Comparison of ENCODE assay signal across 24 cellular contexts in the genomic region with DNA sequence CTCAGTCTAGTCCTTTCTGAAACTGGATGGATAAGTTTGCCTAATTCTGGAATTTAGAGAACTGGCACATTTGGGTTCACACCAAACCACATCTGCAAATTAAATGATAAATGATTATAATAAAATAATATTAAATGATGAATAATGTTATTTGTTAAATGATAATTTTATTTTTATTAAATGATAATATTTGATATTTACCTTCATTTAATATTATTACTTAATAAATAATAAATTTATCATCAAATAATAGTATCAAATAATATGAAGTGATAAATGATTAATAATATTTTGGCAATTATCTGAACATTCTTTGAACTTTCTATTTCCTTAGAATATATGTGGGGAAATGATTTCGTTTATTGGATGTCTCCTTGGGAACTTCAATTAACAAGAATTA.
"Had no signal": no experiment of that assay in that cellular context is flagged by ENCODE, and none has a peak within 500 bp of the region (broad histone marks: within the 10 kb centered on the region; RNA-seq: fewer than 3 reads in every experiment).

No MANE protein-coding gene starts in this region.

- H3K27me3 Mint-ChIP-seq: IgD-negative memory B cell had no signal

- H3K36me3 ChIP-seq: SJSA1 had no signal

- H3K4me3 Mint-ChIP-seq: IgD-negative memory B cell had no signal

- H3K9me3 ChIP-seq: SJSA1 had no signal

- H3K4me1 ChIP-seq: SJSA1 had no signal

- FAIRE-seq: HTR-8/SVneo, K562 had no signal

- H3K27me3 ChIP-seq: SJSA1 had no signal

- H3K4me1 Mint-ChIP-seq: IgD-negative memory B cell had no signal

- DNase-seq: Kasumi-1, MV-4-11, NCI-H1048, NCI-H1105, NCI-H1436 treated with DMSO at 0.1 percent for 48 hours, NCI-H1694 treated with DMSO at 0.1 percent for 48 hours, NCI-H1930, NCI-H2081, NCI-H2107, NCI-H2227 treated with DMSO at 0.1 percent for 48 hours, NCI-H524, NCI-H526 treated with DMSO at 0.1 percent for 48 hours, NCI-H748 treated with DMSO at 0.1 percent for 48 hours, PC-3, SHP77 treated with DMSO at 0.1 percent for 48 hours had no signal

- H3K4me3 ChIP-seq: K562, SJSA1, SK-N-MC had no signal

- H3K27ac ChIP-seq: HL-60, KMS-11, SJSA1, SK-N-MC had no signal

- H3K36me3 Mint-ChIP-seq: IgD-negative memory B cell had no signal

- H3K27ac Mint-ChIP-seq: IgD-negative memory B cell had no signal

- ATAC-seq: K562, Panc1, PC-3, Right ventricle myocardium inferior had no signal
